8 cellular contexts compared by ENCODE assay signal in genomic region chr17:42133461-42134041, GRCh38. TPM values are rescaled to one million over a fixed set of nuclear protein-coding genes. Genes with fewer than 3 reads are reported as not detected.
A peak's percentile ranks its signal among the peaks of the same experiment; 100 is the strongest.
DNase-seq lines count a peak whose midpoint lies in the region; TF ChIP-seq lines count a peak whose summit lies in the region.

No MANE protein-coding gene starts in this region.

- H3K4me1 ChIP-seq in uterus, result peaks cover 0 to 3% of the 10 kb centered on the region in 2 donors

- no peak for TF ChIP-seq CTCF in uterus (IDR thresholded peaks at IDR 0.05)

- no peaks in the 10 kb centered on the region for H3K27me3 ChIP-seq in uterus

- no peaks in the 10 kb centered on the region for H3K9me3 ChIP-seq in uterus

- H3K4me3 ChIP-seq in uterus, result no peak overlapping the region

- TF ChIP-seq EP300 in Ishikawa (IDR thresholded peaks at IDR 0.05; ENCODE audit: borderline replicate concordance), result no peak

- TF ChIP-seq POLR2A in uterus (IDR thresholded peaks at IDR 0.05), result no peak

- no peaks in the 10 kb centered on the region for H3K36me3 ChIP-seq in uterus

- no peak for TF ChIP-seq RAD21 in Ishikawa (IDR thresholded peaks at IDR 0.05; ENCODE audit: low read depth)

- DNase-seq in activated CD8-positive, alpha-beta memory T cell treated with anti-CD3 and anti-CD28 coated beads, Interleukin-2, amount 50 U/mL, for 1 hour (ENCODE audit: extremely low read depth), result peak; percentile 36
- DNase-seq in activated CD8-positive, alpha-beta memory T cell treated with anti-CD3 and anti-CD28 coated beads for 24 hours, result no peak
- DNase-seq in activated CD4-positive, alpha-beta T cell treated with anti-CD3 and anti-CD28 coated beads for 48 hours, result peak; percentile 42
- peak; percentile 73 for DNase-seq in kidney tubule cell (ENCODE audit: low spot score)
- no peak for DNase-seq in uterus
- no peak for DNase-seq in putamen (ENCODE audit: low spot score)
- DNase-seq in NCI-H82 (lab: John Stamatoyannopoulos, UW), result no peak

- peak overlapping the region; percentile 14 to 69 for H3K27ac ChIP-seq in uterus

- intact Hi-C loops in uterus (cut with DNase I; ENCODE audit: low total_unique reads), result no loop called here

TF ChIP-seq in Ishikawa, 13 proteins besides CTCF, POLR2A, EP300 and RAD21:
- TF ChIP-seq NFIC (IDR thresholded peaks at IDR 0.05) (peak; percentile 61), USF1 (IDR thresholded peaks at IDR 0.05) (no peak)

RNA-seq across cellular contexts. Expression of gene HSPB9, which starts 10.9 kb away (rescaled TPM):
- total RNA-seq in uterus, result under 1 TPM in 1 of 4 donors, not detected in 3; 0.28 TPM

RNA-seq across cellular contexts. Expression of gene KAT2A, which starts 12.4 kb away (rescaled TPM):
- 10 to 100 TPM; 20.9 to 80.9 (median 39.2) TPM for total RNA-seq in uterus

RNA-seq across cellular contexts. Expression of gene DHX58, which starts 21.0 kb away (rescaled TPM):
- total RNA-seq in uterus, result 10 to 100 TPM; 12.9 to 21.3 (median 16.2) TPM

RNA-seq across cellular contexts. Expression of gene RAB5C, which starts 21.2 kb away (rescaled TPM):
- total RNA-seq in uterus, result 100 to 1,000 TPM in 1 of 4 donors, 10 to 100 TPM in 3; 51.7 to 105 (median 68.0) TPM

RNA-seq across cellular contexts. Expression of gene ZNF385C, which starts 35.3 kb away (rescaled TPM):
- total RNA-seq in uterus, result 1 to 10 TPM in 1 of 4 donors, under 1 TPM in 1, not detected in 2; 0.48 to 1.0 TPM

Comparison
In these comparisons a context has a peak if more than half of its experiments do, and no peak if none do; other contexts are left out.
1. DNase-seq: peak in activated CD8-positive, alpha-beta memory T cell treated with anti-CD3 and anti-CD28 coated beads, Interleukin-2, amount 50 U/mL, for 1 hour (single experiment), activated CD4-positive, alpha-beta T cell treated with anti-CD3 and anti-CD28 coated beads for 48 hours (single experiment) and kidney tubule cell (single experiment); none in activated CD8-positive, alpha-beta memory T cell treated with anti-CD3 and anti-CD28 coated beads for 24 hours (single experiment), uterus (0 of 2), putamen (single experiment) and NCI-H82 (single experiment).